In genomic region chr13:49443327-49443688, GRCh38 we compare ENCODE assay signal across 1 cellular context.
TF ChIP-seq lines count a peak whose summit lies in the region.

No MANE protein-coding gene starts in this region.

TF ChIP-seq in H1, 55 proteins besides CTCF, POLR2A, EP300 and RAD21:
- TF ChIP-seq CHD7 (IDR thresholded peaks at IDR 0.05; ENCODE audit: insufficient replicate concordance, low read length) = no peak
- no peak for TF ChIP-seq NANOG (IDR thresholded peaks at IDR 0.05; ENCODE audit: insufficient read depth, low read depth, low read length, poor library complexity, severe bottlenecking)
- no peak for TF ChIP-seq KDM5A (IDR thresholded peaks at IDR 0.05; ENCODE audit: low read length)
- no peak for TF ChIP-seq SAP30 (IDR thresholded peaks at IDR 0.05; ENCODE audit: insufficient read depth, insufficient replicate concordance, low read length)
- TF ChIP-seq RBBP5 (IDR thresholded peaks at IDR 0.05; ENCODE audit: borderline replicate concordance, low read depth, low read length) = peak; percentile 13; the same call in 1 of the 2 replicates
- no peak for TF ChIP-seq HDAC6 (IDR thresholded peaks at IDR 0.05; ENCODE audit: low read depth, low read length)
